1 cellular context compared by ENCODE assay signal in the genomic region with DNA sequence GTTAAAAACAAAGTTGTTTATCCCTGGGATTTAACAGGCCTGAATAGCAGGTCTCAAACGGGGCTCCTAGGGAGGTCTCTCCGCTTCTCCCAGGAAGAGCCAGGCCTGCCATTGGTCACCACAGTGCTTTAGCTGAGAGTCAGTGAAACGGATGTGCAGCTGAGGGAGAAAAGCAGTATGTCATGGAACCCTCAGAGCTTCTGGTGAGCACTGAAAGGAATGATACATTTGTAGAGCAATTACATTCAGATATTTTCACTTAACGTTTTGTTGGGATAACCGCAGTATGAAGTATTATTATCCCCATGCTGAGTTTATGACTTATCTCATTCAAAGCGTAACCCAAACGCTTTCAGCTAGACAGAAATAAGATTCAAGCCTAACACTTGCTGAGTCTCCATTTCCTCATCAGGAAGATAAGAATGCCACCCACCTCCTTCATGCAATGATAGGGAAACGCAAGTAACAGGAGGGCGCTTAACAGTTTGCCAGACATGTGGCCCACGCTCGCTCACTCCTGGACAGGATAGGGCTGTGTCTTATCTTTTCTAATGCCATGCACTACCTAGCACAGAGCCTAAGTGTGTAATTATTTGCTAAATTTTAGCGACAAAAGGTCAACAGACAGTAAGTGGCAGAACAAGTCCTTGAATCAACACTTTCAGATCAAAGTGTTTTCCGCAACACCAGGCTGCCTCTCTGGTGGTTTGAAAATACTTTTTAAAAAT.
TF ChIP-seq lines count a peak whose summit lies in the region.

No MANE protein-coding gene starts in this region.

TF ChIP-seq in K562, 482 proteins besides CTCF, POLR2A, EP300 and RAD21 (continued from another document):
- TF ChIP-seq, protein P1, sequence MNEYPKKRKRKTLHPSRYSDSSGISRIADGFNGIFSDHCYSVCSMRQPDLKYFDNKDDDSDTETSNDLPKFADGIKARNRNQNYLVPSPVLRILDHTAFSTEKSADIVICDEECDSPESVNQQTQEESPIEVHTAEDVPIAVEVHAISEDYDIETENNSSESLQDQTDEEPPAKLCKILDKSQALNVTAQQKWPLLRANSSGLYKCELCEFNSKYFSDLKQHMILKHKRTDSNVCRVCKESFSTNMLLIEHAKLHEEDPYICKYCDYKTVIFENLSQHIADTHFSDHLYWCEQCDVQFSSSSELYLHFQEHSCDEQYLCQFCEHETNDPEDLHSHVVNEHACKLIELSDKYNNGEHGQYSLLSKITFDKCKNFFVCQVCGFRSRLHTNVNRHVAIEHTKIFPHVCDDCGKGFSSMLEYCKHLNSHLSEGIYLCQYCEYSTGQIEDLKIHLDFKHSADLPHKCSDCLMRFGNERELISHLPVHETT (CRISPR knock-in tag; conservative IDR thresholded peaks at IDR 0.05 in 1 of 2, IDR thresholded peaks at IDR 0.05 in 1 of 2): no peak
- no peak for TF ChIP-seq ZFP30 (CRISPR knock-in tag; IDR thresholded peaks at IDR 0.05; ENCODE audit: borderline replicate concordance)
- TF ChIP-seq RFX1 (IDR thresholded peaks at IDR 0.05): no peak
- no peak for TF ChIP-seq NR2C2 (CRISPR knock-in tag; IDR thresholded peaks at IDR 0.05)
- TF ChIP-seq NR2C2 (tag; IDR thresholded peaks at IDR 0.05): 0 out of 2 replicates have a peak, but pooled peaks have one; percentile 19
- no peak for TF ChIP-seq CHD2 (IDR thresholded peaks at IDR 0.05; ENCODE audit: low read depth, low read length)
- TF ChIP-seq, protein P2, sequence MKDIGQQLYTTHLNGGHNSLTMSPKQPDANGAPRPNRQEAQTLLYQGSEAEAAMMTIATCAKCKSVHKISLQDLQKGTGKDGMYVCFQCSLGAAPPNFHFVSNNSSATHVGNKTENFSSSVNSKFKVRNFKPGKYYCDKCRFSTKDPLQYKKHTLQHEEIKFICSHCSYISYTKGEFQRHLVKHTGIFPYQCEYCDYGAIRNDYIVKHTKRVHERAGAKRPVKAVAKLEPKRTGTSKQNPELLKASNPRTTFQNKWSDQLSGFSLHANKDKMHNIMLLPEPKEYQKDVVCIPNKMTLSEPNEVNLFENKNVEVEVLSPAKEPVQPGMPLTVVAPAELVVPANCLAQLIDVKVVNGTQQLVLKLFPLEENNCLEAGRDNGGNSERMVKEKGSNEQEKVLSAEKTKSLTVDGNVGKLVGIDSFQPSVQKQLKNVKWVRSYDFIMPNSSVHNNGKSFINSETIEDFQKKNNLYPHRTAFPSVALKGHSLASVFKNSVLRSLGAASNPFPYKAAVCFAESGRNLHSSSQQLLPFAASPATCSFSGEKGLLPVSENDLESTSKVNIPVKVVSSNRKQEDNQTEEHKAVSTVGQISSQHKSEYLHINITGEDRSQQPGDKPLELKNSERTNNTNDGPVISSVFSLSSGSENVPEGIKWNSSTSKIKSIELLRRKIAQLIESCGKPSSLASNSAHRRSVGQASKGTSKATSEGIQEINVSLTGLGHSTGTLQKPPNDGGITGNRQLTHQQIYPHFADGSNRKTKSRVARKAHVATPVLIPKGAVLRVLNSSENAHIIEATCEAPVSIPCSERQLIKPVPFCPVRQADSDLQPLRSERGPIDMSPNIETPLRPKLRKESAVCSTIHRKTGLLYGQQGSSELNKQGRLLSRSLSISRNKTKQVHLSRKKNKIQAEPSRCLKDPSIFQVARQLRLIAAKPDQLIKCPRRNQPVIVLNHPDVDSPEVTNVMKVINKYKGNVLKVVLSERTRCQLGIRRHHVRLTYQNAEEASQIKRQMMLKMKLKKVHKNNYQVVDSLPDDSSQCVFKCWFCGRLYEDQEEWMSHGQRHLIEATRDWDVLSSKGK (CRISPR knock-in tag; IDR thresholded peaks at IDR 0.05): no peak
- peak; percentile 44; the same call in 1 of the 2 replicates for TF ChIP-seq POLR2AphosphoS5 (IDR thresholded peaks at IDR 0.05; ENCODE audit: control insufficient read depth, insufficient read depth, low read depth, low read length)
- no peak for TF ChIP-seq NFIC (IDR thresholded peaks at IDR 0.05)
- no peak for TF ChIP-seq ZNF561 (CRISPR knock-in tag; conservative IDR thresholded peaks at IDR 0.05)
- TF ChIP-seq ZC3H11A (IDR thresholded peaks at IDR 0.05; ENCODE audit: low read depth, low read length): no peak
- no peak for TF ChIP-seq TFAM (CRISPR knock-in tag; conservative IDR thresholded peaks at IDR 0.05)
- TF ChIP-seq L3MBTL2 (IDR thresholded peaks at IDR 0.05): peak; percentile 24; the same call in 1 of the 2 replicates
- no peak for TF ChIP-seq CBX2 (IDR thresholded peaks at IDR 0.05; ENCODE audit: insufficient read depth, low read length, poor library complexity, severe bottlenecking)
- TF ChIP-seq ZNF717 (CRISPR knock-in tag; IDR thresholded peaks at IDR 0.05): no peak
- no peak for TF ChIP-seq ZFP36 (IDR thresholded peaks at IDR 0.05; ENCODE audit: low read depth, low read length, partially characterized antibody)
- TF ChIP-seq, protein P3, sequence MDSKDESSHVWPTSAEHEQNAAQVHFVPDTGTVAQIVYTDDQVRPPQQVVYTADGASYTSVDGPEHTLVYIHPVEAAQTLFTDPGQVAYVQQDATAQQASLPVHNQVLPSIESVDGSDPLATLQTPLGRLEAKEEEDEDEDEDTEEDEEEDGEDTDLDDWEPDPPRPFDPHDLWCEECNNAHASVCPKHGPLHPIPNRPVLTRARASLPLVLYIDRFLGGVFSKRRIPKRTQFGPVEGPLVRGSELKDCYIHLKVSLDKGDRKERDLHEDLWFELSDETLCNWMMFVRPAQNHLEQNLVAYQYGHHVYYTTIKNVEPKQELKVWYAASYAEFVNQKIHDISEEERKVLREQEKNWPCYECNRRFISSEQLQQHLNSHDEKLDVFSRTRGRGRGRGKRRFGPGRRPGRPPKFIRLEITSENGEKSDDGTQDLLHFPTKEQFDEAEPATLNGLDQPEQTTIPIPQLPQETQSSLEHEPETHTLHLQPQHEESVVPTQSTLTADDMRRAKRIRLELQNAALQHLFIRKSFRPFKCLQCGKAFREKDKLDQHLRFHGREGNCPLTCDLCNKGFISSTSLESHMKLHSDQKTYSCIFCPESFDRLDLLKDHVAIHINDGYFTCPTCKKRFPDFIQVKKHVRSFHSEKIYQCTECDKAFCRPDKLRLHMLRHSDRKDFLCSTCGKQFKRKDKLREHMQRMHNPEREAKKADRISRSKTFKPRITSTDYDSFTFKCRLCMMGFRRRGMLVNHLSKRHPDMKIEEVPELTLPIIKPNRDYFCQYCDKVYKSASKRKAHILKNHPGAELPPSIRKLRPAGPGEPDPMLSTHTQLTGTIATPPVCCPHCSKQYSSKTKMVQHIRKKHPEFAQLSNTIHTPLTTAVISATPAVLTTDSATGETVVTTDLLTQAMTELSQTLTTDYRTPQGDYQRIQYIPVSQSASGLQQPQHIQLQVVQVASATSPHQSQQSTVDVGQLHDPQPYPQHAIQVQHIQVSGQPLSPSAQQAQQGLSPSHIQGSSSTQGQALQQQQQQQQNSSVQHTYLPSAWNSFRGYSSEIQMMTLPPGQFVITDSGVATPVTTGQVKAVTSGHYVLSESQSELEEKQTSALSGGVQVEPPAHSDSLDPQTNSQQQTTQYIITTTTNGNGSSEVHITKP (IDR thresholded peaks at IDR 0.05; ENCODE audit: partially characterized antibody): no peak
- no peak for TF ChIP-seq PCBP1 (IDR thresholded peaks at IDR 0.05; ENCODE audit: low read depth, low read length, poor library complexity, severe bottlenecking)
- TF ChIP-seq, protein P4, sequence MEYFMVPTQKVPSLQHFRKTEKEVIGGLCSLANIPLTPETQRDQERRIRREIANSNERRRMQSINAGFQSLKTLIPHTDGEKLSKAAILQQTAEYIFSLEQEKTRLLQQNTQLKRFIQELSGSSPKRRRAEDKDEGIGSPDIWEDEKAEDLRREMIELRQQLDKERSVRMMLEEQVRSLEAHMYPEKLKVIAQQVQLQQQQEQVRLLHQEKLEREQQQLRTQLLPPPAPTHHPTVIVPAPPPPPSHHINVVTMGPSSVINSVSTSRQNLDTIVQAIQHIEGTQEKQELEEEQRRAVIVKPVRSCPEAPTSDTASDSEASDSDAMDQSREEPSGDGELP (CRISPR knock-in tag; IDR thresholded peaks at IDR 0.05; ENCODE audit: borderline replicate concordance): no peak
- TF ChIP-seq BHLHE40 (IDR thresholded peaks at IDR 0.05; ENCODE audit: low read length): no peak
- no peak for TF ChIP-seq STAT5B (CRISPR knock-in tag; IDR thresholded peaks at IDR 0.05)
- TF ChIP-seq ILK (tag; IDR thresholded peaks at IDR 0.05; ENCODE audit: borderline replicate concordance, low read depth): no peak
- TF ChIP-seq TCF7 (IDR thresholded peaks at IDR 0.05; ENCODE audit: borderline replicate concordance): no peak
- TF ChIP-seq, protein P5, sequence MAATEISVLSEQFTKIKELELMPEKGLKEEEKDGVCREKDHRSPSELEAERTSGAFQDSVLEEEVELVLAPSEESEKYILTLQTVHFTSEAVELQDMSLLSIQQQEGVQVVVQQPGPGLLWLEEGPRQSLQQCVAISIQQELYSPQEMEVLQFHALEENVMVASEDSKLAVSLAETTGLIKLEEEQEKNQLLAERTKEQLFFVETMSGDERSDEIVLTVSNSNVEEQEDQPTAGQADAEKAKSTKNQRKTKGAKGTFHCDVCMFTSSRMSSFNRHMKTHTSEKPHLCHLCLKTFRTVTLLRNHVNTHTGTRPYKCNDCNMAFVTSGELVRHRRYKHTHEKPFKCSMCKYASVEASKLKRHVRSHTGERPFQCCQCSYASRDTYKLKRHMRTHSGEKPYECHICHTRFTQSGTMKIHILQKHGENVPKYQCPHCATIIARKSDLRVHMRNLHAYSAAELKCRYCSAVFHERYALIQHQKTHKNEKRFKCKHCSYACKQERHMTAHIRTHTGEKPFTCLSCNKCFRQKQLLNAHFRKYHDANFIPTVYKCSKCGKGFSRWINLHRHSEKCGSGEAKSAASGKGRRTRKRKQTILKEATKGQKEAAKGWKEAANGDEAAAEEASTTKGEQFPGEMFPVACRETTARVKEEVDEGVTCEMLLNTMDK (IDR thresholded peaks at IDR 0.05; ENCODE audit: borderline replicate concordance, insufficient read depth, low read depth, low read length, poor library complexity, severe bottlenecking): no peak
- peak; percentile 35; the same call in 1 of the 2 replicates for TF ChIP-seq TAL1 (IDR thresholded peaks at IDR 0.05)
- no peak for TF ChIP-seq ZNF274 (IDR thresholded peaks at IDR 0.05; ENCODE audit: borderline replicate concordance, low read depth, low read length)
- no peak for TF ChIP-seq MEF2A (IDR thresholded peaks at IDR 0.05; ENCODE audit: control insufficient read depth, low read depth, low read length)
- no peak for TF ChIP-seq HDAC6 (IDR thresholded peaks at IDR 0.05; ENCODE audit: low read depth, low read length)
- TF ChIP-seq CBFA2T2 (conservative IDR thresholded peaks at IDR 0.05): peak; percentile 69
- TF ChIP-seq, protein P6, sequence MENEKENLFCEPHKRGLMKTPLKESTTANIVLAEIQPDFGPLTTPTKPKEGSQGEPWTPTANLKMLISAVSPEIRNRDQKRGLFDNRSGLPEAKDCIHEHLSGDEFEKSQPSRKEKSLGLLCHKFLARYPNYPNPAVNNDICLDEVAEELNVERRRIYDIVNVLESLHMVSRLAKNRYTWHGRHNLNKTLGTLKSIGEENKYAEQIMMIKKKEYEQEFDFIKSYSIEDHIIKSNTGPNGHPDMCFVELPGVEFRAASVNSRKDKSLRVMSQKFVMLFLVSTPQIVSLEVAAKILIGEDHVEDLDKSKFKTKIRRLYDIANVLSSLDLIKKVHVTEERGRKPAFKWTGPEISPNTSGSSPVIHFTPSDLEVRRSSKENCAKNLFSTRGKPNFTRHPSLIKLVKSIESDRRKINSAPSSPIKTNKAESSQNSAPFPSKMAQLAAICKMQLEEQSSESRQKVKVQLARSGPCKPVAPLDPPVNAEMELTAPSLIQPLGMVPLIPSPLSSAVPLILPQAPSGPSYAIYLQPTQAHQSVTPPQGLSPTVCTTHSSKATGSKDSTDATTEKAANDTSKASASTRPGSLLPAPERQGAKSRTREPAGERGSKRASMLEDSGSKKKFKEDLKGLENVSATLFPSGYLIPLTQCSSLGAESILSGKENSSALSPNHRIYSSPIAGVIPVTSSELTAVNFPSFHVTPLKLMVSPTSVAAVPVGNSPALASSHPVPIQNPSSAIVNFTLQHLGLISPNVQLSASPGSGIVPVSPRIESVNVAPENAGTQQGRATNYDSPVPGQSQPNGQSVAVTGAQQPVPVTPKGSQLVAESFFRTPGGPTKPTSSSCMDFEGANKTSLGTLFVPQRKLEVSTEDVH (IDR thresholded peaks at IDR 0.05; ENCODE audit: low read depth, partially characterized antibody): no peak
- no peak for TF ChIP-seq FOS (IDR thresholded peaks at IDR 0.05; ENCODE audit: extremely low read depth, insufficient read length)
- TF ChIP-seq SAFB2 (IDR thresholded peaks at IDR 0.05; ENCODE audit: borderline replicate concordance, low read depth, low read length, severe bottlenecking): no peak
- TF ChIP-seq, protein P7, sequence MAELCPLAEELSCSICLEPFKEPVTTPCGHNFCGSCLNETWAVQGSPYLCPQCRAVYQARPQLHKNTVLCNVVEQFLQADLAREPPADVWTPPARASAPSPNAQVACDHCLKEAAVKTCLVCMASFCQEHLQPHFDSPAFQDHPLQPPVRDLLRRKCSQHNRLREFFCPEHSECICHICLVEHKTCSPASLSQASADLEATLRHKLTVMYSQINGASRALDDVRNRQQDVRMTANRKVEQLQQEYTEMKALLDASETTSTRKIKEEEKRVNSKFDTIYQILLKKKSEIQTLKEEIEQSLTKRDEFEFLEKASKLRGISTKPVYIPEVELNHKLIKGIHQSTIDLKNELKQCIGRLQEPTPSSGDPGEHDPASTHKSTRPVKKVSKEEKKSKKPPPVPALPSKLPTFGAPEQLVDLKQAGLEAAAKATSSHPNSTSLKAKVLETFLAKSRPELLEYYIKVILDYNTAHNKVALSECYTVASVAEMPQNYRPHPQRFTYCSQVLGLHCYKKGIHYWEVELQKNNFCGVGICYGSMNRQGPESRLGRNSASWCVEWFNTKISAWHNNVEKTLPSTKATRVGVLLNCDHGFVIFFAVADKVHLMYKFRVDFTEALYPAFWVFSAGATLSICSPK (IDR thresholded peaks at IDR 0.05; ENCODE audit: borderline replicate concordance): no peak
TF ChIP-seq in K562: peak in this region for 26.
